1 cellular context compared by ENCODE assay signal in the genomic region with DNA sequence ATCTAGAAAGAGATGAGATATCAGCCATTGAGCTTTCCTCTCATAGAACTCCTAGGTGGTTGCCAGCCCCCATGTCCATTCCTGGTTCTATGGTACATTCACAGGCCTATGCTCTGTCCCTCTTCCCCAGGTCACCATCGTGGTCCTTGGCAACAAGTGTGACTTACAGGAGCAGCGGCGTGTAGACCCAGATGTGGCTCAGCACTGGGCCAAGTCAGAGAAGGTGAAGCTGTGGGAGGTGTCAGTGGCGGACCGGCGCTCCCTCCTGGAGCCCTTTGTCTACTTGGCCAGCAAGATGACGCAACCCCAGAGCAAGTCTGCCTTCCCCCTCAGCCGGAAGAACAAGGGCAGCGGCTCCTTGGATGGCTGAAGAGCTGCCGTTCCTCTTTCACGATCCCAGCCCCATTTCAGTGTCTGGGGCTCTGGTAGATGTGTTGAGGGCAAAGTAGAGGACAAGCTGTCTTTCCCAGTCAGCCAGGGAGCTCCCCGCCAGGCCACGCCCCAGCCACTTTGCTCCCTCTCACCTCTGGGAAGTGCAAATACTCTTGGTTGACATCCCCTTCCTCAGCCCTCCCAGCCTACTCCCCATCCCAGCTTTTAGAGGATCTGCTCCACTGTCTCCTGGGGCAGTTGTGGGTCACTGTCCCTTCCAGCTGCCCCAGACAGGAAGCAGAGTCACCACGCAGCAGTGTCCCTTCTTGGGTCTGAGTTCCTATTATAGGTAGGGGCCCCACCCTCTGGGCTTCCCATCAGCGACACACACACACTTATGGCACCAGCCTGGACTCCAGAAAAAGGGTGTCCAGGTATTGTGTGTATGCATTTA.
A peak's percentile ranks its signal among the peaks of the same experiment; 100 is the strongest.
TF ChIP-seq lines count a peak whose summit lies in the region.

No MANE protein-coding gene starts in this region.

TF ChIP-seq in K562, 482 proteins besides CTCF, POLR2A, EP300 and RAD21 (continued from another document and continues in another):
- TF ChIP-seq ZNF512 (tag; IDR thresholded peaks at IDR 0.05) (no peak), ZNF140 (CRISPR knock-in tag; IDR thresholded peaks at IDR 0.05) (no peak), POLR2G (IDR thresholded peaks at IDR 0.05; ENCODE audit: low read depth, low read length) (peak; percentile 85), PPARD (CRISPR knock-in tag; IDR thresholded peaks at IDR 0.05) (no peak), SRSF7 (optimal IDR thresholded peaks at IDR 0.05; ENCODE audit: low read depth, low read length) (no peak), CREM (IDR thresholded peaks at IDR 0.05; ENCODE audit: low read depth) (peak; percentile 76), CBFA2T3 (IDR thresholded peaks at IDR 0.05) (no peak), NONO (IDR thresholded peaks at IDR 0.05; ENCODE audit: low read depth in 2 of 2, low read length in 1 of 2) (no peak), HNRNPK (IDR thresholded peaks at IDR 0.05; ENCODE audit: low read depth, low read length, poor library complexity, severe bottlenecking) (no peak), ZNF165 (CRISPR knock-in tag; IDR thresholded peaks at IDR 0.05; ENCODE audit: borderline replicate concordance) (peak; percentile 44; the same call in 1 of the 2 replicates), BACH1 (tag; IDR thresholded peaks at IDR 0.05) (no peak; the same call in 1 of the 2 replicates), STAG1 (CRISPR knock-in tag; IDR thresholded peaks at IDR 0.05; ENCODE audit: borderline replicate concordance) (no peak), ZBTB33 (CRISPR knock-in tag; IDR thresholded peaks at IDR 0.05) (no peak), E2F3 (CRISPR knock-in tag; IDR thresholded peaks at IDR 0.05) (0 out of 2 replicates have a peak, but pooled peaks have one; percentile 3), HSF4 (CRISPR knock-in tag; IDR thresholded peaks at IDR 0.05; ENCODE audit: borderline replicate concordance) (no peak; the same call in 1 of the 2 replicates), STAT6 (CRISPR knock-in tag; IDR thresholded peaks at IDR 0.05) (no peak), KDM2B (CRISPR knock-in tag; IDR thresholded peaks at IDR 0.05) (no peak), ZBTB40 (IDR thresholded peaks at IDR 0.05) (no peak), ZBTB40 (CRISPR knock-in tag; IDR thresholded peaks at IDR 0.05) (no peak), ILK (tag; IDR thresholded peaks at IDR 0.05; ENCODE audit: borderline replicate concordance, low read depth) (no peak), ZFP30 (CRISPR knock-in tag; IDR thresholded peaks at IDR 0.05; ENCODE audit: borderline replicate concordance) (no peak), ZKSCAN8 (CRISPR knock-in tag; IDR thresholded peaks at IDR 0.05) (peak; percentile 69), SIN3A (IDR thresholded peaks at IDR 0.05; ENCODE audit: borderline replicate concordance in 2 of 2, control insufficient read depth in 1 of 2, low read depth in 2 of 2, low read length in 2 of 2) (no peak), MEIS2 (IDR thresholded peaks at IDR 0.05; ENCODE audit: partially characterized antibody) (no peak), ZBED1 (IDR thresholded peaks at IDR 0.05) (no peak), NELFE (IDR thresholded peaks at IDR 0.05; ENCODE audit: insufficient read depth, insufficient read length) (no peak), TCFL5 (CRISPR knock-in tag; conservative IDR thresholded peaks at IDR 0.05) (no peak), ZBTB17 (CRISPR knock-in tag; IDR thresholded peaks at IDR 0.05) (peak; percentile 68; the same call in 1 of the 2 replicates), RUNX1 (IDR thresholded peaks at IDR 0.05; ENCODE audit: low read depth) (no peak), NBN (IDR thresholded peaks at IDR 0.05; ENCODE audit: low read depth) (0 out of 2 replicates have a peak, but pooled peaks have one; percentile 59), ZNF584 (CRISPR knock-in tag; IDR thresholded peaks at IDR 0.05; ENCODE audit: low read depth) (peak; percentile 93), BRD9 (IDR thresholded peaks at IDR 0.05; ENCODE audit: low read depth, partially characterized antibody) (peak; percentile 77), TGIF2 (CRISPR knock-in tag; IDR thresholded peaks at IDR 0.05) (no peak), THRAP3 (IDR thresholded peaks at IDR 0.05; ENCODE audit: borderline replicate concordance) (no peak), HNRNPL (IDR thresholded peaks at IDR 0.05; ENCODE audit: low read depth, low read length) (no peak), TFAM (CRISPR knock-in tag; conservative IDR thresholded peaks at IDR 0.05) (no peak)
- TF ChIP-seq, protein P1, sequence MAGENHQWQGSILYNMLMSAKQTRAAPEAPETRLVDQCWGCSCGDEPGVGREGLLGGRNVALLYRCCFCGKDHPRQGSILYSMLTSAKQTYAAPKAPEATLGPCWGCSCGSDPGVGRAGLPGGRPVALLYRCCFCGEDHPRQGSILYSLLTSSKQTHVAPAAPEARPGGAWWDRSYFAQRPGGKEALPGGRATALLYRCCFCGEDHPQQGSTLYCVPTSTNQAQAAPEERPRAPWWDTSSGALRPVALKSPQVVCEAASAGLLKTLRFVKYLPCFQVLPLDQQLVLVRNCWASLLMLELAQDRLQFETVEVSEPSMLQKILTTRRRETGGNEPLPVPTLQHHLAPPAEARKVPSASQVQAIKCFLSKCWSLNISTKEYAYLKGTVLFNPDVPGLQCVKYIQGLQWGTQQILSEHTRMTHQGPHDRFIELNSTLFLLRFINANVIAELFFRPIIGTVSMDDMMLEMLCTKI (IDR thresholded peaks at IDR 0.05; ENCODE audit: partially characterized antibody) = no peak
